ENCODE assay signal across 13 cellular contexts in genomic region chr10:77081411-77082010, GRCh38.
DNase-seq lines count a peak whose midpoint lies in the region; ATAC-seq, FAIRE-seq and TF ChIP-seq lines count a peak whose summit lies in the region.
"Had no signal": no experiment of that assay in that cellular context is flagged by ENCODE, and none has a peak within 500 bp of the region (broad histone marks: within the 10 kb centered on the region; RNA-seq: fewer than 3 reads in every experiment).

No MANE protein-coding gene starts in this region.

- ATAC-seq in HG02852 (IDR thresholded peaks at IDR 0.05; ENCODE audit: unreplicated experiment) (no peak), lower lobe of right lung (no peak)
- ATAC-seq: GM12878 had no signal

- FAIRE-seq in endometrium (lab: Jason Lieb, UNC), result peak; percentile 74
- FAIRE-seq: GM12878 had no signal

- peak overlapping the region; percentile 42 for H3K4me3 ChIP-seq in HUES48 (ENCODE audit: low read depth, low read length)
- peak overlapping the region; percentile 26 for H3K4me3 ChIP-seq in iPS-18a (ENCODE audit: low read length)
- no peak overlapping the region for H3K4me3 ChIP-seq in lower lobe of right lung
- H3K4me3 ChIP-seq: GM12878 had no signal

- no peaks in the 10 kb centered on the region for H3K27me3 ChIP-seq in HUES48 (ENCODE audit: control insufficient read depth, insufficient read depth, low read length)
- no peaks in the 10 kb centered on the region for H3K27me3 ChIP-seq in iPS-18a (ENCODE audit: control insufficient read depth, insufficient read depth, low read length)
- no peaks in the 10 kb centered on the region for H3K27me3 ChIP-seq in lower lobe of right lung (ENCODE audit: low read depth)

- H3K36me3 ChIP-seq in HUES48 (ENCODE audit: control insufficient read depth, insufficient read depth, low read length), result no peaks in the 10 kb centered on the region
- no peaks in the 10 kb centered on the region for H3K36me3 ChIP-seq in iPS-18a (ENCODE audit: control insufficient read depth, low read depth, low read length)
- H3K36me3 ChIP-seq in lower lobe of right lung, result no peaks in the 10 kb centered on the region

- H3K9me3 Mint-ChIP-seq in osteocyte (ENCODE audit: unreplicated experiment), result no peaks in the 10 kb centered on the region
- H3K9me3 Mint-ChIP-seq in chondrocyte (ENCODE audit: low read depth), result no peaks in the 10 kb centered on the region

- H3K4me1 Mint-ChIP-seq in osteocyte (ENCODE audit: unreplicated experiment), result no peaks in the 10 kb centered on the region
- no peaks in the 10 kb centered on the region for H3K4me1 Mint-ChIP-seq in chondrocyte (ENCODE audit: low read depth)

- H3K9me3 ChIP-seq in HUES48 (ENCODE audit: control insufficient read depth, insufficient read depth, low read length), result no peaks in the 10 kb centered on the region
- H3K9me3 ChIP-seq in iPS-18a (ENCODE audit: control insufficient read depth, low read depth, low read length), result no peaks in the 10 kb centered on the region
- H3K9me3 ChIP-seq in lower lobe of right lung, result no peaks in the 10 kb centered on the region

- intact Hi-C loops in lower lobe of right lung (cut with DNase I), result no loop called here

- peaks cover 31% of the 10 kb centered on the region for H3K36me3 Mint-ChIP-seq in osteocyte (ENCODE audit: unreplicated experiment)
- H3K36me3 Mint-ChIP-seq in chondrocyte (ENCODE audit: low read depth), result peaks cover 25% of the 10 kb centered on the region

- H3K9ac ChIP-seq in HUES48 (ENCODE audit: low read depth, low read length), result no peak overlapping the region
- no peak overlapping the region for H3K9ac ChIP-seq in iPS-18a (ENCODE audit: low read length)

- H3K4me1 ChIP-seq in HUES48 (ENCODE audit: control insufficient read depth, insufficient read depth, low read length) (peaks cover 29% of the 10 kb centered on the region), iPS-18a (ENCODE audit: control insufficient read depth, low read depth, low read length) (peaks cover 32% of the 10 kb centered on the region), lower lobe of right lung (peaks cover 10% of the 10 kb centered on the region)

- H3K4me3 Mint-ChIP-seq in osteocyte (ENCODE audit: unreplicated experiment) (no peak overlapping the region), chondrocyte (ENCODE audit: unreplicated experiment) (no peak overlapping the region)

- DNase-seq in osteocyte (ENCODE audit: extremely low spot score, unreplicated experiment), result peak; percentile 8
- no peak for DNase-seq in NCI-H526 treated with DMSO at 0.1 percent for 48 hours (lab: John Stamatoyannopoulos, UW)
- no peak for DNase-seq in lower lobe of right lung
- DNase-seq in chondrocyte (ENCODE audit: low spot score), result no peak
- DNase-seq: DMS79, MV-4-11, NCI-H1436, NCI-H2081 treated with DMSO at 0.1 percent for 48 hours had no signal

- H3K27ac ChIP-seq in HUES48 (ENCODE audit: low read depth, low read length) (peak overlapping the region; percentile 56), iPS-18a (ENCODE audit: low read length) (no peak overlapping the region), lower lobe of right lung (no peak overlapping the region)

- no peak overlapping the region for H3K27ac Mint-ChIP-seq in osteocyte (ENCODE audit: unreplicated experiment)
- H3K27ac Mint-ChIP-seq in chondrocyte (ENCODE audit: unreplicated experiment), result no peak overlapping the region

- no peaks in the 10 kb centered on the region for H3K27me3 Mint-ChIP-seq in osteocyte (ENCODE audit: unreplicated experiment)
- H3K27me3 Mint-ChIP-seq in chondrocyte (ENCODE audit: low read depth), result no peaks in the 10 kb centered on the region

- TF ChIP-seq CTCF in osteocyte (IDR thresholded peaks at IDR 0.05) (no peak), lower lobe of right lung (IDR thresholded peaks at IDR 0.05) (no peak), chondrocyte (IDR thresholded peaks at IDR 0.05) (no peak)
